ENCODE assay signal across 8 cellular contexts in the genomic region with DNA sequence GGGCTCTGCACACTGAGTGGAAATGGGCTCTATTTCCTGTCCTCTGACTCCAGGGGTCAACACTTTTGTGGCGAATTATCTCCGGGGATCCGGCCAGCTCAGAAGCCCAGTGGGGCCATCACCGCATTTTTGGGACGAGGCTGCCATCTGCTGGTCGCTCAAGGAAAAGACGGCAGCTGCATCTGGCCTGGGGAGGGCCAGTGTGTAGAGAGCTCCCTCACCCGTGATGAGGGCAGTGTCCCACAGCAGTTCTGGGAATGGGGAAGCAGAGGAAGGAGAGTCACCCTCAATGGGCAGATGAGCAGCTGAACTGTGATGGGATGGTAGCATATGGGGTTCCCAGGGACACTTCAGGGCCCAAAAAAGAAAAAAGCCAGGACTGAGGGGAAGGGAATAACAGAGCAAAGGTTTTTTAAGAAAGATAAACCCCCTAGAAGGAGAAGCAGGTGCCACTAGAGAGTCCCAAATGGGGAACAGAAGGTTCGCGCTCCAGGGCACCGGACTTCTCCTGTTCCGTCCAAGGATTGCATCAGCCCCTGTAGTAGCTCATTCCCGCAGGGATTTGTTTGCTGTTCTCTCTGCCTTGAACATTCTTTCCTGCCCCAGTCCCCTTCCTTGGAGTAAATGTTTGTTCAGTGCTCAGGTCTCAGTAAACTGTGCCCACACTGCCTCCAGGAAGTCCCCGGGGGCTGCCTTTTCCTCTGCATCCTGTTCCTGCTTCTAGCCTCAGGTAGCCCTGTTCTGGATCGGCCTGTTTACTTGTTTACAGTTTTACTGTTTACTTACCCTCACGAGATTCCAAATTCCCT. TPM values are rescaled to one million over a fixed set of nuclear protein-coding genes. Genes with fewer than 3 reads are reported as not detected.
DNase-seq lines count a peak whose midpoint lies in the region; ATAC-seq and TF ChIP-seq lines count a peak whose summit lies in the region.

No MANE protein-coding gene starts in this region.

- H3K4me3 ChIP-seq in Karpas-422 (ENCODE audit: low read length) (no peak overlapping the region), upper lobe of right lung (no peak overlapping the region)

- no peak overlapping the region for H3K4me2 ChIP-seq in Karpas-422 (ENCODE audit: low read depth, low read length, poor library complexity, severe bottlenecking)

- H3K79me2 ChIP-seq in Karpas-422 (ENCODE audit: low read length): no peaks in the 10 kb centered on the region

- no peaks in the 10 kb centered on the region for H3K9me3 Mint-ChIP-seq in activated naive CD8-positive, alpha-beta T cell treated with anti-CD3 and anti-CD28 coated beads for 36 hours

- peaks cover 20% of the 10 kb centered on the region for H3K27me3 Mint-ChIP-seq in activated naive CD8-positive, alpha-beta T cell treated with anti-CD3 and anti-CD28 coated beads for 36 hours

- peaks cover 31% of the 10 kb centered on the region for H3K4me1 ChIP-seq in Karpas-422 (ENCODE audit: low read length)
- H3K4me1 ChIP-seq in upper lobe of right lung: peaks cover 12% of the 10 kb centered on the region

- H3K9me3 ChIP-seq in Karpas-422 (ENCODE audit: low read length) (no peaks in the 10 kb centered on the region), upper lobe of right lung (no peaks in the 10 kb centered on the region)

- H3K27ac Mint-ChIP-seq in activated naive CD8-positive, alpha-beta T cell treated with anti-CD3 and anti-CD28 coated beads for 36 hours: no peak overlapping the region

- no peak overlapping the region for H3K27ac ChIP-seq in Karpas-422 (ENCODE audit: low read length)
- H3K27ac ChIP-seq in upper lobe of right lung: peak overlapping the region; percentile 39

- peak; percentile 89 for TF ChIP-seq CTCF in upper lobe of right lung (IDR thresholded peaks at IDR 0.05)

- H3K36me3 ChIP-seq in Karpas-422 (ENCODE audit: insufficient read depth, low read length) (no peaks in the 10 kb centered on the region), upper lobe of right lung (no peaks in the 10 kb centered on the region)

- H4K20me1 ChIP-seq in Karpas-422 (ENCODE audit: insufficient read depth, low read depth, low read length): no peaks in the 10 kb centered on the region

- H3K27me3 ChIP-seq in Karpas-422 (ENCODE audit: low read length) (no peaks in the 10 kb centered on the region), upper lobe of right lung (no peaks in the 10 kb centered on the region)

- H3K4me3 Mint-ChIP-seq in activated naive CD8-positive, alpha-beta T cell treated with anti-CD3 and anti-CD28 coated beads for 36 hours: no peak overlapping the region

- no peaks in the 10 kb centered on the region for H3K4me1 Mint-ChIP-seq in activated naive CD8-positive, alpha-beta T cell treated with anti-CD3 and anti-CD28 coated beads for 36 hours

- no peak overlapping the region for H3K9ac ChIP-seq in Karpas-422 (ENCODE audit: low read length)

- no peaks in the 10 kb centered on the region for H3K9me2 ChIP-seq in Karpas-422 (replicated peaks; ENCODE audit: insufficient read depth, low read length)

- H3K36me3 Mint-ChIP-seq in activated naive CD8-positive, alpha-beta T cell treated with anti-CD3 and anti-CD28 coated beads for 36 hours: no peaks in the 10 kb centered on the region

- intact Hi-C loops in Right ventricle myocardium inferior (cut with DNase I): loop anchor here (1.0 to 5.0 kb wide), 3 partner anchors 1022 to 1218 kb away; partner anchors contain the start of gene NETO2
- intact Hi-C loops in upper lobe of right lung (cut with DNase I): loop anchor here (10.0 kb wide), 1 partner anchor 1020 kb away; the partner anchor contains the start of gene NETO2

- DNase-seq in DMS 273 (lab: John Stamatoyannopoulos, UW; ENCODE audit: unreplicated experiment): peak; percentile 84
- peak; percentile 82 for DNase-seq in Karpas-422
- peak; percentile 39 for DNase-seq in SKM-1 treated with dmso at 0.1 percent for 144 hours (lab: John Stamatoyannopoulos, UW; ENCODE audit: unreplicated experiment)
- DNase-seq in activated naive CD8-positive, alpha-beta T cell treated with anti-CD3 and anti-CD28 coated beads for 36 hours: peak; percentile 58
- peak; percentile 87 for DNase-seq in Right ventricle myocardium inferior (ENCODE audit: missing footprints)
- peak; percentile 47 for DNase-seq in pons (ENCODE audit: low spot score)
- DNase-seq in upper lobe of right lung: peak; percentile 86

- ATAC-seq in GM21717 (IDR thresholded peaks at IDR 0.05; ENCODE audit: unreplicated experiment): peak; percentile 78
- peak; percentile 92 for ATAC-seq in Right ventricle myocardium inferior
- ATAC-seq in upper lobe of right lung: peak; percentile 97

- H2AFZ ChIP-seq in Karpas-422 (ENCODE audit: low read length): no peak overlapping the region

RNA-seq across cellular contexts. Expression of gene ABCC12, which starts 9.3 kb away (rescaled TPM):
- 0.04 and 0.86 TPM in 2 replicates for total RNA-seq in Karpas-422 (2014; rRNA removed; shearing (Covaris generic); ENCODE audit: low replicate concordance)
- total RNA-seq in activated naive CD8-positive, alpha-beta T cell treated with anti-CD3 and anti-CD28 coated beads for 36 hours: not detected
- total RNA-seq in Right ventricle myocardium inferior (0.14 TPM), upper lobe of right lung (not detected)
